21 cellular contexts compared by ENCODE assay signal in the genomic region with DNA sequence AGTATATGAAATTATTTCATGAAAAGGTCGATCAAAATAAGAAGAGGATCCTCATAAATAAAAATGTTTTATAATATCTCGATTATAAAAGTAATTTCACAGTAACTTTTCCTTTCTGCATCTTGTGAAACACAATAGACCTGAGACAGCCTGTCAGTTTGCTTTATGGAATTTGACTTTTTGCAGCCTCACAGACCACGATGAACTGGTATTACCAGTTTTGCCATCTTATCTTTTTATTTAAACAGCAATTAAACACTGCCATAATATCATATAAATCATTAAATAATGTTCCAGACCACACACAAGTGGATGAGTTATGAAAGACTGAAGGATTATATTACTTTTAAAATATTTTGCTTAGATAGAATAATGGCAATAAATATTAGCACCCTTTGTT. TPM values are rescaled to one million over a fixed set of nuclear protein-coding genes. Genes with fewer than 3 reads are reported as not detected.
DNase-seq lines count a peak whose midpoint lies in the region; ATAC-seq and TF ChIP-seq lines count a peak whose summit lies in the region.
"Had no signal": no experiment of that assay in that cellular context is flagged by ENCODE, and none has a peak within 500 bp of the region (broad histone marks: within the 10 kb centered on the region; RNA-seq: fewer than 3 reads in every experiment).

No MANE protein-coding gene starts in this region.

- CTCF ChIA-PET in HEK293 (lab: Yijun Ruan, JAX), result no interaction called here

- H3K36me3 ChIP-seq in HEK293 (ENCODE audit: control insufficient read depth in 2 of 2, insufficient read depth in 1 of 2, low read length in 2 of 2) (no peaks in the 10 kb centered on the region), body of pancreas (replicated peaks in 1 of 2; ENCODE audit: insufficient read depth in 1 of 2, low read depth in 2 of 2) (no peaks in the 10 kb centered on the region), prostate gland (no peaks in the 10 kb centered on the region), adrenal gland (replicated peaks in 1 of 2) (no peaks in the 10 kb centered on the region)
- H3K36me3 ChIP-seq: HAP-1, left ventricle myocardium inferior had no signal

- intact Hi-C loops in body of pancreas (cut with DNase I), result no loop called here
- intact Hi-C loops in prostate gland (cut with DNase I), result no loop called here
- intact Hi-C loops in adrenal gland (cut with DNase I), result no loop called here

- TF ChIP-seq CTCF in HEK293 (tag by site-specific recombination; IDR thresholded peaks at IDR 0.05), result no peak
- no peak for TF ChIP-seq CTCF in body of pancreas (IDR thresholded peaks at IDR 0.05)
- TF ChIP-seq CTCF in prostate gland (IDR thresholded peaks at IDR 0.05), result no peak
- no peak for TF ChIP-seq CTCF in adrenal gland (IDR thresholded peaks at IDR 0.05)

- no peak for TF ChIP-seq POLR2A in body of pancreas (IDR thresholded peaks at IDR 0.05)
- TF ChIP-seq POLR2A in prostate gland (IDR thresholded peaks at IDR 0.05), result no peak
- no peak for TF ChIP-seq POLR2A in adrenal gland (IDR thresholded peaks at IDR 0.05)

- H3K27me3 ChIP-seq in body of pancreas (no peaks in the 10 kb centered on the region), prostate gland (replicated peaks; ENCODE audit: insufficient read depth) (no peaks in the 10 kb centered on the region), adrenal gland (no peaks in the 10 kb centered on the region)
- H3K27me3 ChIP-seq: neutrophil, spleen had no signal

- peak; percentile 94 for ATAC-seq in body of pancreas
- no peak for ATAC-seq in HG03108 (IDR thresholded peaks at IDR 0.05; ENCODE audit: unreplicated experiment)

- H3K27ac ChIP-seq in HEK293 (ENCODE audit: extremely low read depth, low read depth, low read length), result no peak overlapping the region
- H3K27ac ChIP-seq in body of pancreas, result peak overlapping the region in 1 of 4 donors; percentile 27
- no peak overlapping the region for H3K27ac ChIP-seq in prostate gland
- no peak overlapping the region for H3K27ac ChIP-seq in adrenal gland
- H3K27ac ChIP-seq: left ventricle myocardium inferior, neutrophil had no signal

- 12 to 14% methylated on average over 3 of the region's 3 CpGs for WGBS in body of pancreas, 2 donors
- 29% methylated on average over 3 of the region's 3 CpGs for WGBS in prostate gland
- WGBS in adrenal gland, 4 donors, result 70 to 77% (median 72%) methylated on average over 3 of the region's 3 CpGs

- H3K4me3 ChIP-seq in HEK293 (ENCODE audit: low read depth, low read length), result no peak overlapping the region
- H3K4me3 ChIP-seq in body of pancreas, result no peak overlapping the region
- H3K4me3 ChIP-seq in prostate gland, result no peak overlapping the region
- H3K4me3 ChIP-seq in adrenal gland, result no peak overlapping the region
- H3K4me3 ChIP-seq: HAP-1, left ventricle myocardium inferior, spleen had no signal

- H3K9me3 ChIP-seq in HEK293 (ENCODE audit: control insufficient read depth, insufficient read depth, low read depth, low read length) (no peaks in the 10 kb centered on the region), body of pancreas (no peaks in the 10 kb centered on the region), prostate gland (no peaks in the 10 kb centered on the region), adrenal gland (replicated peaks in 1 of 3) (no peaks in the 10 kb centered on the region)
- H3K9me3 ChIP-seq: HAP-1, left ventricle myocardium inferior, neutrophil, spleen had no signal

- POLR2A ChIA-PET in HEK293 (lab: Yijun Ruan, JAX), result no interaction called here

- H3K4me1 ChIP-seq in HEK293 (ENCODE audit: control insufficient read depth, insufficient read depth, low read length), result peaks cover 15% of the 10 kb centered on the region
- peaks cover 23% of the 10 kb centered on the region for H3K4me1 ChIP-seq in body of pancreas
- H3K4me1 ChIP-seq in prostate gland (replicated peaks), result no peaks in the 10 kb centered on the region
- H3K4me1 ChIP-seq in adrenal gland (replicated peaks in 1 of 2), result no peaks in the 10 kb centered on the region
- H3K4me1 ChIP-seq: HAP-1, left ventricle myocardium inferior, spleen had no signal

- DNase-seq in NCI-H2029 treated with DMSO at 0.1 percent for 48 hours (lab: John Stamatoyannopoulos, UW) (peak; percentile 53), body of pancreas (peak; percentile 21 to 51 (median 30)), prostate gland (ENCODE audit: low spot score) (peak; percentile 49), adrenal gland (no peak), A172 (ENCODE audit: low spot score) (no peak)
- DNase-seq: activated CD4-positive, alpha-beta memory T cell treated with anti-CD3 and anti-CD28 coated beads, Interleukin-2, amount 10 ng/mL, durations not matched to agents 7 days and 5 days; activated CD4-positive, CD25-positive, alpha-beta regulatory T cell; activated naive CD4-positive, alpha-beta T cell treated with anti-CD3 and anti-CD28 coated beads, Interleukin-2, amount 10 ng/mL, durations not matched to agents 7 days and 5 days; aorta; cerebellar nuclear complex; COR-L47; effector memory CD4-positive, alpha-beta T cell; left ventricle myocardium inferior; NCI-H1694 treated with DMSO at 0.1 percent for 48 hours; NCI-H82; spleen; substantia nigra had no signal

TF ChIP-seq in HEK293, 187 proteins besides CTCF, POLR2A, EP300 and RAD21:
- no peak for TF ChIP-seq ZNF549 (tag by site-specific recombination; IDR thresholded peaks at IDR 0.05)
- TF ChIP-seq, protein P1, sequence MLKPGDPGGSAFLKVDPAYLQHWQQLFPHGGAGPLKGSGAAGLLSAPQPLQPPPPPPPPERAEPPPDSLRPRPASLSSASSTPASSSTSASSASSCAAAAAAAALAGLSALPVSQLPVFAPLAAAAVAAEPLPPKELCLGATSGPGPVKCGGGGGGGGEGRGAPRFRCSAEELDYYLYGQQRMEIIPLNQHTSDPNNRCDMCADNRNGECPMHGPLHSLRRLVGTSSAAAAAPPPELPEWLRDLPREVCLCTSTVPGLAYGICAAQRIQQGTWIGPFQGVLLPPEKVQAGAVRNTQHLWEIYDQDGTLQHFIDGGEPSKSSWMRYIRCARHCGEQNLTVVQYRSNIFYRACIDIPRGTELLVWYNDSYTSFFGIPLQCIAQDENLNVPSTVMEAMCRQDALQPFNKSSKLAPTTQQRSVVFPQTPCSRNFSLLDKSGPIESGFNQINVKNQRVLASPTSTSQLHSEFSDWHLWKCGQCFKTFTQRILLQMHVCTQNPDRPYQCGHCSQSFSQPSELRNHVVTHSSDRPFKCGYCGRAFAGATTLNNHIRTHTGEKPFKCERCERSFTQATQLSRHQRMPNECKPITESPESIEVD (tag by site-specific recombination; IDR thresholded peaks at IDR 0.05), result 0 out of 2 replicates have a peak, but pooled peaks have one; percentile 7

RNA-seq across cellular contexts. Expression of a gene that starts 10.7 kb away (rescaled TPM):
- 10 to 100 TPM; 29.7 to 64.9 TPM for total RNA-seq in body of pancreas
- 10 to 100 TPM; 24.5 to 69.9 TPM for total RNA-seq in prostate gland
- total RNA-seq in adrenal gland, result 1 to 10 TPM in 3 of 8 donors, under 1 TPM in 4, not detected in 1; 0.55 to 3.9 (median 0.99) TPM
- 1 to 10 TPM; 1.5 to 5.5 (median 5.0) TPM for polyA plus RNA-seq in adrenal gland
- total RNA-seq in A172 (2014; rRNA removed; shearing (Covaris generic)), result not detected in 2 replicates

Comparison
In these comparisons a context has a peak if more than half of its experiments do, and no peak if none do; other contexts are left out.
1. DNase-seq: peak in NCI-H2029 treated with DMSO at 0.1 percent for 48 hours (single experiment), body of pancreas (4 of 4) and prostate gland (single experiment); none in adrenal gland (0 of 7) and A172 (single experiment).
2. RNA of a gene that starts 10.7 kb away (total RNA-seq): 24.5 to 69.9 TPM in prostate gland and 29.7 to 64.9 TPM in body of pancreas; 0.55 to 3.9 TPM in adrenal gland and not detected in A172; every median in the first group is over 4 times any median in the second.